In the genomic region with DNA sequence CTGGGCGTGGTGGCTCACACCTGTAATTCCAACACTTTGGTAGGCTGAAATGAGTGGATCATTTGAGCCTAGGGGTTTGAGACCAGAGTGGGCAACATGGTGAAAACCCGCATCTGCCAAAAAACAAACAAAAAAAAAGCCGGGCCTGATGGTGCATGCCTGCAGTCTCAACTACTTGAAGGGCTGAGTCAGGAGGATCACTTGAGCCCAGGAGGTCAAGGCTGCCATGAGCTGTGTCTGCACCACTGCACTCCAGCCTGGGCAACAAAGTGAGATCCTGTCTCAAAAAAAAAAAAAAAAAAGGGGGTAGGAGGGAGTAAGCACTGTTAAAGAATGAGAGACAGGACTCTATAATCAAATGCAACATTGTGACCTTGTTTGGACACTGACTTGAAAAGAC, we compare ENCODE assay signal across 29 cellular contexts.
"Had no signal": no experiment of that assay in that cellular context is flagged by ENCODE, and none has a peak within 500 bp of the region (broad histone marks: within the 10 kb centered on the region; RNA-seq: fewer than 3 reads in every experiment).

No MANE protein-coding gene starts in this region.

- H3K27me3 Mint-ChIP-seq: activated CD4-positive, alpha-beta memory T cell treated with anti-CD3 and anti-CD28 coated beads for 36 hours; activated CD4-positive, alpha-beta T cell treated with anti-CD3 and anti-CD28 coated beads for 36 hours; activated CD4-positive, alpha-beta T cell treated with anti-CD3 and anti-CD28 coated beads, Interleukin-2, amount 10 ng/mL, durations not matched to agents 24 days and 14 days; activated CD8-positive, alpha-beta memory T cell treated with anti-CD3 and anti-CD28 coated beads, Interleukin-2, amount 10 ng/mL, durations not matched to agents 7 days and 5 days; activated naive CD8-positive, alpha-beta T cell; activated T-cell treated with anti-CD3 and anti-CD28 coated beads, Interleukin-2, amount 50 U/mL, for 24 hours; activated T-helper 17 cell treated with anti-CD3 and anti-CD28 coated beads, Interleukin-2, amount 50 U/mL, for 72 hours had no signal

- H3K4me3 ChIP-seq: adrenal gland, body of pancreas, colonic mucosa, esophagus squamous epithelium, heart left ventricle had no signal

- H3K27ac ChIP-seq: body of pancreas, colonic mucosa, epithelial cell of prostate, esophagus squamous epithelium, heart left ventricle had no signal

- H3K27ac Mint-ChIP-seq: activated CD4-positive, alpha-beta memory T cell treated with anti-CD3 and anti-CD28 coated beads for 36 hours; activated CD4-positive, alpha-beta T cell treated with anti-CD3 and anti-CD28 coated beads for 36 hours; activated CD4-positive, alpha-beta T cell treated with anti-CD3 and anti-CD28 coated beads, Interleukin-2, amount 10 ng/mL, durations not matched to agents 24 days and 14 days; activated CD8-positive, alpha-beta memory T cell treated with anti-CD3 and anti-CD28 coated beads, Interleukin-2, amount 10 ng/mL, durations not matched to agents 7 days and 5 days; activated CD8-positive, alpha-beta T cell treated with anti-CD3 and anti-CD28 coated beads, Interleukin-2, amount 10 ng/mL, durations not matched to agents 7 days and 5 days; activated naive CD8-positive, alpha-beta T cell; activated T-cell treated with anti-CD3 and anti-CD28 coated beads, Interleukin-2, amount 50 U/mL, for 24 hours; activated T-helper 17 cell treated with anti-CD3 and anti-CD28 coated beads, Interleukin-2, amount 50 U/mL, for 72 hours had no signal

- H3K4me3 Mint-ChIP-seq: activated CD4-positive, alpha-beta memory T cell treated with anti-CD3 and anti-CD28 coated beads for 36 hours; activated CD4-positive, alpha-beta T cell treated with anti-CD3 and anti-CD28 coated beads for 36 hours; activated CD4-positive, alpha-beta T cell treated with anti-CD3 and anti-CD28 coated beads, Interleukin-2, amount 10 ng/mL, durations not matched to agents 24 days and 14 days; activated CD8-positive, alpha-beta memory T cell treated with anti-CD3 and anti-CD28 coated beads, Interleukin-2, amount 10 ng/mL, durations not matched to agents 7 days and 5 days; activated CD8-positive, alpha-beta T cell treated with anti-CD3 and anti-CD28 coated beads, Interleukin-2, amount 10 ng/mL, durations not matched to agents 7 days and 5 days; activated naive CD8-positive, alpha-beta T cell; activated T-cell treated with anti-CD3 and anti-CD28 coated beads, Interleukin-2, amount 50 U/mL, for 24 hours; activated T-helper 17 cell treated with anti-CD3 and anti-CD28 coated beads, Interleukin-2, amount 50 U/mL, for 72 hours had no signal

- H3K9me3 ChIP-seq: adrenal gland, body of pancreas, colonic mucosa, esophagus squamous epithelium, heart left ventricle had no signal

- H3K4me1 Mint-ChIP-seq: activated T-helper 17 cell treated with anti-CD3 and anti-CD28 coated beads, Interleukin-2, amount 50 U/mL, for 72 hours had no signal

- H3K27me3 ChIP-seq: adrenal gland, body of pancreas, colonic mucosa, esophagus squamous epithelium, heart left ventricle had no signal

- H3K9me3 Mint-ChIP-seq: activated CD4-positive, alpha-beta memory T cell treated with anti-CD3 and anti-CD28 coated beads for 36 hours; activated CD4-positive, alpha-beta T cell treated with anti-CD3 and anti-CD28 coated beads, Interleukin-2, amount 10 ng/mL, durations not matched to agents 24 days and 14 days; activated T-cell treated with anti-CD3 and anti-CD28 coated beads, Interleukin-2, amount 50 U/mL, for 24 hours; activated T-helper 17 cell treated with anti-CD3 and anti-CD28 coated beads, Interleukin-2, amount 50 U/mL, for 72 hours had no signal

- DNase-seq: activated CD4-positive, alpha-beta memory T cell treated with anti-CD3 and anti-CD28 coated beads for 36 hours; activated CD4-positive, alpha-beta T cell treated with anti-CD3 and anti-CD28 coated beads for 36 hours; activated CD4-positive, alpha-beta T cell treated with anti-CD3 and anti-CD28 coated beads, Interleukin-2, amount 10 ng/mL, durations not matched to agents 24 days and 14 days; activated CD4-positive, CD25-positive, alpha-beta regulatory T cell; activated CD4-positive, CD25-positive, alpha-beta regulatory T cell treated with anti-CD3 and anti-CD28 coated beads, Interleukin-2, amount 50 U/mL, for 72 hours; activated CD8-positive, alpha-beta memory T cell treated with anti-CD3 and anti-CD28 coated beads, Interleukin-2, amount 10 ng/mL, durations not matched to agents 7 days and 5 days; activated CD8-positive, alpha-beta memory T cell treated with anti-CD3 and anti-CD28 coated beads, Interleukin-2, amount 50 U/mL, for 4 hours; activated CD8-positive, alpha-beta T cell treated with anti-CD3 and anti-CD28 coated beads, Interleukin-2, amount 10 ng/mL, durations not matched to agents 7 days and 5 days; activated effector memory CD4-positive, alpha-beta T cell treated with Interleukin-2 at 50 U/mL for 16 hours; activated gamma-delta T cell treated with Interleukin-2 at 50 U/mL for 16 hours; activated naive CD4-positive, alpha-beta T cell treated with anti-CD3 and anti-CD28 coated beads, Interleukin-2, amount 50 U/mL, for 16 hours; activated naive CD4-positive, alpha-beta T cell treated with Interleukin-2 at 50 U/mL for 16 hours; activated T-cell treated with anti-CD3 and anti-CD28 coated beads, Interleukin-2, amount 50 U/mL, for 24 hours; amygdala; aorta; body of pancreas; caudate nucleus; colonic mucosa; effector CD8-positive, alpha-beta T cell; esophagus squamous epithelium; foreskin melanocyte; glutamatergic neuron; heart left ventricle; T-helper 1 cell; T-helper 2 cell had no signal

- H3K4me1 ChIP-seq: colonic mucosa, esophagus squamous epithelium, heart left ventricle had no signal

- ATAC-seq: activated CD4-positive, alpha-beta T cell treated with anti-CD3 and anti-CD28 coated beads for 36 hours; activated CD8-positive, alpha-beta memory T cell treated with anti-CD3 and anti-CD28 coated beads, Interleukin-2, amount 10 ng/mL, durations not matched to agents 7 days and 5 days; activated CD8-positive, alpha-beta T cell treated with anti-CD3 and anti-CD28 coated beads, Interleukin-2, amount 10 ng/mL, durations not matched to agents 7 days and 5 days; activated T-helper 17 cell treated with anti-CD3 and anti-CD28 coated beads, Interleukin-2, amount 50 U/mL, for 72 hours; body of pancreas; heart left ventricle had no signal
